In genomic region chr12:119876761-119877638, GRCh38 we compare ENCODE assay signal across 8 cellular contexts. TPM values are rescaled to one million over a fixed set of nuclear protein-coding genes. Genes with fewer than 3 reads are reported as not detected.
DNase-seq lines count a peak whose midpoint lies in the region; ATAC-seq and TF ChIP-seq lines count a peak whose summit lies in the region.

Gene CIT (minus strand): TSS chr12:119877320. CDS start chr12:119876168, 1,152 bp downstream.

- CTCF ChIA-PET in CD4-positive, alpha-beta T cell (lab: Charles Lee): no interaction called here

- H3K27ac Mint-ChIP-seq in CD4-positive, alpha-beta T cell: no peak within 1 kb of the TSS

- POLR2A ChIA-PET in CD4-positive, alpha-beta T cell (lab: Charles Lee): no interaction called here

- intact Hi-C loops in CD4-positive, alpha-beta T cell (cut with DNase I, micrococcal nuclease): loop anchor here in 1 of 2 experiments (10.0 kb wide), 1 partner anchor 212 kb away; the partner anchor contains the start of gene PRKAB1
- intact Hi-C loops in right lobe of liver (cut with DNase I): no loop called here

- peak; percentile 69 to 84 (median 78) for DNase-seq in CD4-positive, alpha-beta T cell
- DNase-seq in NCI-H82 (lab: John Stamatoyannopoulos, UW): peak; percentile 99
- peak; percentile 81 for DNase-seq in activated CD4-positive, alpha-beta T cell treated with anti-CD3 and anti-CD28 coated beads, Interleukin-2, amount 50 U/mL, for 4 hours
- peak; percentile 77 to 87 (median 83) for DNase-seq in right lobe of liver
- DNase-seq in stimulated activated CD4-positive, alpha-beta T cell treated with anti-CD3 and anti-CD28 coated beads, Interleukin-4, amount 100 ng/mL, for 24 hours: peak; percentile 87

- peak; percentile 99 for ATAC-seq in CD4-positive, alpha-beta T cell (ENCODE audit: poor library complexity)
- ATAC-seq in GM19452 (IDR thresholded peaks at IDR 0.05; ENCODE audit: unreplicated experiment) (peak; percentile 99), HG03575 (IDR thresholded peaks at IDR 0.05; ENCODE audit: extremely low read depth, insufficient number of reproducible peaks, low FRiP score, unreplicated experiment) (peak; percentile 89), right lobe of liver (peak; percentile 98 to 100 (median 100))

- no peaks in the 10 kb centered on the region for H3K9me3 Mint-ChIP-seq in CD4-positive, alpha-beta T cell

- H3K9ac ChIP-seq in duodenal mucosa (ENCODE audit: low read depth in 1 of 2, low read length in 2 of 2): peak within 1 kb of the TSS; percentile 75 to 90

- no peak for TF ChIP-seq POLR2A in right lobe of liver (IDR thresholded peaks at IDR 0.05)

- no peak within 1 kb of the TSS for H3K27ac ChIP-seq in CD4-positive, alpha-beta T cell (ENCODE audit: low read depth, low read length)
- H3K27ac ChIP-seq in duodenal mucosa (ENCODE audit: low read depth, low read length) (no peak within 1 kb of the TSS), right lobe of liver (no peak within 1 kb of the TSS)

- H3K9me3 ChIP-seq in CD4-positive, alpha-beta T cell (ENCODE audit: control insufficient read depth, low read length): no peaks in the 10 kb centered on the region
- H3K9me3 ChIP-seq in duodenal mucosa (ENCODE audit: control insufficient read depth in 1 of 2, low read length in 2 of 2) (no peaks in the 10 kb centered on the region), right lobe of liver (no peaks in the 10 kb centered on the region)

- 2% methylated on average over 23 of the region's 56 CpGs for WGBS in right lobe of liver (ENCODE audit: insufficient coverage, low coverage, low lambda C conversion rate, missing lambda C conversion rate)

- peak within 1 kb of the TSS; percentile 94 to 96 for H3K4me3 ChIP-seq in duodenal mucosa (ENCODE audit: low read depth in 1 of 2, low read length in 2 of 2)
- peak within 1 kb of the TSS; percentile 51 to 70 (median 67) for H3K4me3 ChIP-seq in right lobe of liver

- H3K27me3 Mint-ChIP-seq in CD4-positive, alpha-beta T cell: no peaks in the 10 kb centered on the region

- no peaks in the 10 kb centered on the region for H3K36me3 Mint-ChIP-seq in CD4-positive, alpha-beta T cell (ENCODE audit: low read depth)

- H3K4me3 Mint-ChIP-seq in CD4-positive, alpha-beta T cell: peak within 1 kb of the TSS; percentile 82

- TF ChIP-seq CTCF in CD4-positive, alpha-beta T cell (IDR thresholded peaks at IDR 0.05): no peak
- no peak for TF ChIP-seq CTCF in right lobe of liver (IDR thresholded peaks at IDR 0.05)

- H3K36me3 ChIP-seq in duodenal mucosa (ENCODE audit: control insufficient read depth in 1 of 2, insufficient read depth in 2 of 2, low read length in 2 of 2) (no peaks in the 10 kb centered on the region), right lobe of liver (no peaks in the 10 kb centered on the region)

- H3K27me3 ChIP-seq in CD4-positive, alpha-beta T cell (ENCODE audit: control insufficient read depth, insufficient read depth, low read length): no peaks in the 10 kb centered on the region
- H3K27me3 ChIP-seq in duodenal mucosa (ENCODE audit: control insufficient read depth in 1 of 2, insufficient read depth in 2 of 2, low read length in 2 of 2): no peaks in the 10 kb centered on the region
- H3K27me3 ChIP-seq in right lobe of liver: no peaks in the 10 kb centered on the region

- peaks cover 10 to 13% of the 10 kb centered on the region in 2 donors for H3K4me1 ChIP-seq in duodenal mucosa (ENCODE audit: control insufficient read depth in 1 of 2, insufficient read depth in 2 of 2, low read length in 2 of 2)
- no peaks in the 10 kb centered on the region for H3K4me1 ChIP-seq in right lobe of liver

- peaks cover 7% of the 10 kb centered on the region for H3K4me1 Mint-ChIP-seq in CD4-positive, alpha-beta T cell (ENCODE audit: low read depth)

RNA-seq across cellular contexts. Expression of gene CIT, which starts in this region (rescaled TPM):
- total RNA-seq in CD4-positive, alpha-beta T cell: 1 to 10 TPM; 1.3 to 1.9 TPM
- 10 to 100 TPM in 1 of 6 experiments, 1 to 10 TPM in 5; 1.8 to 12.8 (median 3.3) TPM for total RNA-seq in right lobe of liver
